ENCODE assay signal across 10 cellular contexts in the genomic region with DNA sequence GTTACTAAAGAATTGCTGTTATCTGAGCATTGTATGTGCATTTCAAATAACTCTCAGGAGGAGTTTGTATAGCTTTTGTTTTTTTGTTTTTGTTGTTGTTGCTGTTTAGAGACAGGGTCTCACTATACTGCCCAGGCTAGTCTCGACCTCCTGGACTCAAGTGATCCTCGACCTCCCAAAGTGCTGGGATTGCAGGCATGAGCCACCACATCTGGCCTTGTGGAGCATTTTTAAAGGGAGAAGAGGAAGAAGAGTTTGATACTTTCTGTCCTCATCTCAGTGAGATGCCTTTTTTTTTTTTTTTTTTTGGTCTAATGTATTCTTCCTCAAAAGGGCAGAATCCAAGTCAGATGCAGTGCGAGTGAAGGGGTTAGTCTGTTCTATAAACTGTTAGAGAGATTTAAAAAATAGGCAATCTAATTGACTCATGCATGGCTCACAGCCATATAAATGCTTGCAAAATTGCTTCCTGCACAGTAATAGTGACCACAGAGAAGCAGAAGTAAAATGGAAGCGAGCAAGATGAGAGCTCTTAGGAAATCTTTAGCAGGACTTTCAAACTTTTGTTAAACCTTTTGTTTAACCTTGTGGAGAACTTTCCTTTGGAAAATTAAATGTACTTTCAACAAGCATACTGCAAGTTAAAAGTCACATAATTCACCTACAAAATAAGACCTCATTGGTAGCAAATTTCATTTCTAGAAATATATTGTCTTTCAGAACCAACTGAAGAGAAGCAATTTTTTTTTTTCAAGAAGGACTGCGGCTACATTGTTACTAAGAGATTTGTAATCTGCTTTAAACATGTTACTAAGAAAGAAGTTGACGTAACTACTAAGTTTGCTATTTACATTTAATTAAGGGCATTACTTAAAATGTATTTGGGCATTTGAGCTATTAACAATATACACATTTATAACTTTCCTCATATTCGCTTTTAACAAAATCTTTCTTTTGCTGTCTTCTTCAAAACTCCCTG. TPM values are rescaled to one million over a fixed set of nuclear protein-coding genes. Genes with fewer than 3 reads are reported as not detected.
DNase-seq lines count a peak whose midpoint lies in the region; ATAC-seq, FAIRE-seq and TF ChIP-seq lines count a peak whose summit lies in the region.
"Had no signal": no experiment of that assay in that cellular context is flagged by ENCODE, and none has a peak within 500 bp of the region (broad histone marks: within the 10 kb centered on the region; RNA-seq: fewer than 3 reads in every experiment).

No MANE protein-coding gene starts in this region.

- no peak overlapping the region for H4K91ac ChIP-seq in mesenchymal stem cell (ENCODE audit: low read length)

- H3K4me1 ChIP-seq in mesenchymal stem cell (ENCODE audit: control insufficient read depth, insufficient read depth, low read depth, low read length) = no peaks in the 10 kb centered on the region
- no peaks in the 10 kb centered on the region for H3K4me1 ChIP-seq in SJCRH30
- H3K4me1 ChIP-seq in small intestine (ENCODE audit: control insufficient read depth in 2 of 2, insufficient read depth in 1 of 2, low read depth in 1 of 2, low read length in 1 of 2) = no peaks in the 10 kb centered on the region

- peak overlapping the region; percentile 87 for H3K9ac ChIP-seq in mesenchymal stem cell (ENCODE audit: low read length)

- no peak overlapping the region for H3K4ac ChIP-seq in mesenchymal stem cell (ENCODE audit: low read depth in 1 of 2, low read length in 2 of 2)

- no peak overlapping the region for H3K23ac ChIP-seq in mesenchymal stem cell (ENCODE audit: low read length in 2 of 2)

- ATAC-seq in HG03354 (IDR thresholded peaks at IDR 0.05; ENCODE audit: poor library complexity, severe bottlenecking, unreplicated experiment) = no peak
- ATAC-seq in GM19463 (IDR thresholded peaks at IDR 0.05; ENCODE audit: unreplicated experiment) = no peak
- ATAC-seq: activated T-helper 17 cell treated with anti-CD3 and anti-CD28 coated beads, Interleukin-2, amount 50 U/mL, for 72 hours had no signal

- H3K79me1 ChIP-seq in mesenchymal stem cell (replicated peaks; ENCODE audit: low read length, poor library complexity, severe bottlenecking) = no peaks in the 10 kb centered on the region

- H2BK15ac ChIP-seq in mesenchymal stem cell (ENCODE audit: low read depth, poor library complexity, severe bottlenecking) = no peak overlapping the region

- no peak overlapping the region for H3K4me2 ChIP-seq in mesenchymal stem cell (ENCODE audit: low read length, poor library complexity, severe bottlenecking)

- no peak for FAIRE-seq in small intestine (lab: Jason Lieb, UNC)

- H3K27ac ChIP-seq in mesenchymal stem cell (ENCODE audit: low read length, poor library complexity, severe bottlenecking) = no peak overlapping the region
- no peak overlapping the region for H3K27ac ChIP-seq in SJCRH30
- peak overlapping the region in 1 of 2 donors; percentile 74 for H3K27ac ChIP-seq in small intestine (ENCODE audit: low read depth in 1 of 2, low read length in 1 of 2)

- H3K36me3 ChIP-seq in mesenchymal stem cell (ENCODE audit: control insufficient read depth in 1 of 2, insufficient read depth in 2 of 2, low read depth in 1 of 2, low read length in 2 of 2) (no peaks in the 10 kb centered on the region), SJCRH30 (no peaks in the 10 kb centered on the region), small intestine (ENCODE audit: control insufficient read depth in 2 of 2, insufficient read depth in 2 of 2, low read length in 2 of 2) (no peaks in the 10 kb centered on the region)

- H4K8ac ChIP-seq in mesenchymal stem cell (ENCODE audit: low read length) = no peak overlapping the region

- no peak for TF ChIP-seq CTCF in AG10803 (conservative IDR thresholded peaks at IDR 0.05; ENCODE audit: low read length)
- no peak for TF ChIP-seq CTCF in choroid plexus epithelial cell (conservative IDR thresholded peaks at IDR 0.05; ENCODE audit: low read depth, low read length)

- no peak overlapping the region for H2AFZ ChIP-seq in mesenchymal stem cell (ENCODE audit: low read depth, low read length)

- H3K27me3 ChIP-seq in mesenchymal stem cell (ENCODE audit: control insufficient read depth in 1 of 2, insufficient read depth in 1 of 2, low read length in 2 of 2) = no peaks in the 10 kb centered on the region
- H3K27me3 ChIP-seq in SJCRH30 = no peaks in the 10 kb centered on the region
- H3K27me3 ChIP-seq in small intestine (ENCODE audit: control insufficient read depth in 2 of 2, insufficient read depth in 2 of 2, low read length in 2 of 2) = no peaks in the 10 kb centered on the region

- no peak overlapping the region for H2AK5ac ChIP-seq in mesenchymal stem cell (ENCODE audit: low read length, severe bottlenecking)

- WGBS in mesenchymal stem cell = 76% methylated on average over 5 of the region's 7 CpGs
- 51 to 69% (median 56%) methylated on average over 7 of the region's 7 CpGs for WGBS in small intestine, 3 donors

- H3K4me3 ChIP-seq in AG10803 (ENCODE audit: low read length) = peak overlapping the region; percentile 21
- H3K4me3 ChIP-seq in choroid plexus epithelial cell (ENCODE audit: low read depth, low read length) = no peak overlapping the region
- H3K4me3 ChIP-seq in mesenchymal stem cell (ENCODE audit: insufficient read depth in 1 of 2, low read depth in 1 of 2, low read length in 2 of 2) = peak overlapping the region in 1 of 2 experiments; percentile 8
- no peak overlapping the region for H3K4me3 ChIP-seq in SJCRH30
- no peak overlapping the region for H3K4me3 ChIP-seq in small intestine (ENCODE audit: low read depth in 1 of 2, low read length in 2 of 2)

- no peak overlapping the region for H3K14ac ChIP-seq in mesenchymal stem cell (ENCODE audit: low read length in 2 of 2)

- DNase-seq in AG10803 (ENCODE audit: low read depth) = peak; percentile 93
- DNase-seq in NCI-H226 = peak; percentile 67
- DNase-seq in choroid plexus epithelial cell (ENCODE audit: low read depth) = peak; percentile 85
- DNase-seq in mesenchymal stem cell = peak; percentile 86
- DNase-seq in SJCRH30 = no peak
- DNase-seq in small intestine = no peak
- DNase-seq: NCI-H510A had no signal

- no peak overlapping the region for H2BK12ac ChIP-seq in mesenchymal stem cell (ENCODE audit: low read length in 2 of 2)

- no peak overlapping the region for H2BK5ac ChIP-seq in mesenchymal stem cell (ENCODE audit: low read depth, low read length, poor library complexity, severe bottlenecking)

- H3K9me3 ChIP-seq in mesenchymal stem cell (ENCODE audit: control insufficient read depth, low read length) (no peaks in the 10 kb centered on the region), SJCRH30 (replicated peaks) (no peaks in the 10 kb centered on the region), small intestine (ENCODE audit: control insufficient read depth, low read depth) (no peaks in the 10 kb centered on the region)

- no peak overlapping the region for H2BK120ac ChIP-seq in mesenchymal stem cell (ENCODE audit: low read depth, low read length)

- H3K18ac ChIP-seq in mesenchymal stem cell (ENCODE audit: low read depth in 1 of 2, low read length in 2 of 2) = no peak overlapping the region

RNA-seq across cellular contexts. Expression of a gene that starts 52.3 kb away (rescaled TPM):
- polyA plus RNA-seq in mesenchymal stem cell (2013, experiment 1 of 2) = 36.5 TPM
- polyA plus RNA-seq in mesenchymal stem cell (2013, experiment 2 of 2) = 34.1 TPM
- 22.3 and 24.1 TPM in 2 replicates for total RNA-seq in SJCRH30 (2014; rRNA removed; shearing (Covaris generic))
- polyA plus RNA-seq in small intestine = 10 to 100 TPM in 2 of 3 donors, 1 to 10 TPM in 1; 6.8 to 13.8 (median 11.0) TPM

Comparison
In these comparisons a context has a peak if more than half of its experiments do, and no peak if none do; other contexts are left out.
1. DNase-seq: peak in AG10803 (single experiment), NCI-H226 (single experiment), choroid plexus epithelial cell (single experiment) and mesenchymal stem cell (single experiment); none in SJCRH30 (0 of 2) and small intestine (single experiment).